ENCODE assay signal across 21 cellular contexts in genomic region chr7:117777335-117778150, GRCh38.
A peak's percentile ranks its signal among the peaks of the same experiment; 100 is the strongest.
DNase-seq lines count a peak whose midpoint lies in the region; ATAC-seq and TF ChIP-seq lines count a peak whose summit lies in the region.
"Had no signal": no experiment of that assay in that cellular context is flagged by ENCODE, and none has a peak within 500 bp of the region (broad histone marks: within the 10 kb centered on the region; RNA-seq: fewer than 3 reads in every experiment).

No MANE protein-coding gene starts in this region.

- H3K27me3 ChIP-seq in suprapubic skin: no peaks in the 10 kb centered on the region
- H3K27me3 ChIP-seq: testis had no signal

- no peak for TF ChIP-seq POLR2A in suprapubic skin (IDR thresholded peaks at IDR 0.05)

- H3K9me3 Mint-ChIP-seq in activated T-cell treated with anti-CD3 and anti-CD28 coated beads, Interleukin-2, amount 50 U/mL, for 4 hours: no peaks in the 10 kb centered on the region
- H3K9me3 Mint-ChIP-seq: neural crest cell had no signal

- H3K27ac ChIP-seq in suprapubic skin: no peak overlapping the region
- H3K27ac ChIP-seq: psoas muscle, testis had no signal

- no peaks in the 10 kb centered on the region for H3K27me3 Mint-ChIP-seq in activated T-cell treated with anti-CD3 and anti-CD28 coated beads, Interleukin-2, amount 50 U/mL, for 4 hours (ENCODE audit: low read depth)

- H3K4me3 Mint-ChIP-seq in activated T-cell treated with anti-CD3 and anti-CD28 coated beads, Interleukin-2, amount 50 U/mL, for 4 hours: no peak overlapping the region
- H3K4me3 Mint-ChIP-seq: B cell, neural crest cell had no signal

- TF ChIP-seq CTCF in astrocyte of the spinal cord (IDR thresholded peaks at IDR 0.05; ENCODE audit: low read depth, low read length) (no peak), suprapubic skin (IDR thresholded peaks at IDR 0.05) (no peak)

- no peak for ATAC-seq in HG03439 (IDR thresholded peaks at IDR 0.05; ENCODE audit: unreplicated experiment)
- no peak for ATAC-seq in activated T-cell treated with anti-CD3 and anti-CD28 coated beads, Interleukin-2, amount 50 U/mL, for 4 hours
- ATAC-seq: Panc1, psoas muscle had no signal

- no peaks in the 10 kb centered on the region for H3K9me3 ChIP-seq in suprapubic skin
- H3K9me3 ChIP-seq: psoas muscle, SK-N-SH, testis had no signal

- no peaks in the 10 kb centered on the region for H3K36me3 Mint-ChIP-seq in activated T-cell treated with anti-CD3 and anti-CD28 coated beads, Interleukin-2, amount 50 U/mL, for 4 hours (ENCODE audit: insufficient read depth)

- H3K36me3 ChIP-seq in suprapubic skin: no peaks in the 10 kb centered on the region

- H3K4me3 ChIP-seq in astrocyte of the spinal cord (ENCODE audit: low read depth, low read length) (no peak overlapping the region), suprapubic skin (no peak overlapping the region)
- H3K4me3 ChIP-seq: psoas muscle, testis had no signal

- H3K4me1 ChIP-seq in suprapubic skin: peaks cover 5% of the 10 kb centered on the region
- H3K4me1 ChIP-seq: psoas muscle, testis had no signal

- DNase-seq in HuH-7.5 (ENCODE audit: low spot score): peak; percentile 25
- DNase-seq in NCI-H226: peak; percentile 11
- peak; percentile 1 for DNase-seq in astrocyte of the spinal cord (ENCODE audit: low read depth, low spot score)
- DNase-seq in myocyte (ENCODE audit: low read depth): peak; percentile 87
- DNase-seq in suprapubic skin (ENCODE audit: low spot score in 2 of 2): no peak
- no peak for DNase-seq in activated T-cell treated with anti-CD3 and anti-CD28 coated beads, Interleukin-2, amount 50 U/mL, for 4 hours
- DNase-seq in activated CD4-positive, alpha-beta T cell treated with anti-CD3 and anti-CD28 coated beads, Interleukin-2, amount 50 U/mL, for 48 hours: no peak
- DNase-seq: activated CD4-positive, alpha-beta T cell treated with anti-CD3 and anti-CD28 coated beads for 4 hours; activated effector memory CD4-positive, alpha-beta T cell treated with anti-CD3 and anti-CD28 coated beads, Interleukin-2, amount 50 U/mL, for 16 hours; effector memory CD4-positive, alpha-beta T cell; mesendoderm; NCI-H1694 treated with DMSO at 0.1 percent for 48 hours; NCI-H526 treated with DMSO at 0.1 percent for 48 hours; psoas muscle; SK-N-SH; T1000; testis had no signal

- WGBS in suprapubic skin: 67% methylated on average over 3 of the region's 3 CpGs

- no peaks in the 10 kb centered on the region for H3K4me1 Mint-ChIP-seq in activated T-cell treated with anti-CD3 and anti-CD28 coated beads, Interleukin-2, amount 50 U/mL, for 4 hours (ENCODE audit: low read depth)
- H3K4me1 Mint-ChIP-seq: neural crest cell had no signal

- TF ChIP-seq EP300 in suprapubic skin (IDR thresholded peaks at IDR 0.05): no peak

- in situ Hi-C loops in astrocyte of the spinal cord (cut with HindIII; ENCODE audit: low sequenced_read_pairs): no loop called here

Comparison
In these comparisons a context has a peak if more than half of its experiments do, and no peak if none do; other contexts are left out.
1. DNase-seq: peak in HuH-7.5 (single experiment), NCI-H226 (single experiment), astrocyte of the spinal cord (single experiment) and myocyte (single experiment); none in suprapubic skin (0 of 2), activated T-cell treated with anti-CD3 and anti-CD28 coated beads, Interleukin-2, amount 50 U/mL, for 4 hours (single experiment) and activated CD4-positive, alpha-beta T cell treated with anti-CD3 and anti-CD28 coated beads, Interleukin-2, amount 50 U/mL, for 48 hours (0 of 2).